28 cellular contexts compared by ENCODE assay signal in the genomic region with DNA sequence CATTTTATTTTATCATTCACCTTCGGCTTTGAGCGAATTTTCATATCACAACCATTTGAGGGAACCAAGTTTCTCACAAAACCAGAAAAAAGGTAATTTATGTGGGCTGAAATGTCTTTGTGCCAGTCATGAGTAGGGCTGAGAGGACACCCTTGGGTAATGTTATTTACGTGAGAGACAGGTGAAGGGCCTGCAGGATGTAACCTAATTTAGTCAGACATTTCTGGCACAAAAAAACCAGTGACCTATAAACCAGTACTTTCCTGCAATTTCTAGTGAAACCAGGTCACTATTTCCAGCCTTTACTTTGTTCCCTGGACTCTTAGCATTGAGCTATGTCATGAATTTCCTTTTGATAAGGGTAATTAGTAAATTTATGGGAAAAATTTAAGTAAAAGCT.
"Had no signal": no experiment of that assay in that cellular context is flagged by ENCODE, and none has a peak within 500 bp of the region (broad histone marks: within the 10 kb centered on the region; RNA-seq: fewer than 3 reads in every experiment).

No MANE protein-coding gene starts in this region.

- H3K36me3 Mint-ChIP-seq: activated CD4-positive, alpha-beta memory T cell treated with anti-CD3 and anti-CD28 coated beads for 36 hours; activated CD8-positive, alpha-beta memory T cell treated with anti-CD3 and anti-CD28 coated beads, Interleukin-2, amount 10 ng/mL, durations not matched to agents 7 days and 5 days; activated naive CD4-positive, alpha-beta T cell treated with anti-CD3 and anti-CD28 coated beads, Interleukin-2, amount 10 ng/mL, durations not matched to agents 7 days and 5 days; activated naive CD4-positive, alpha-beta T cell treated with anti-CD3 and anti-CD28 coated beads, Interleukin-2, amount 50 U/mL, for 72 hours; activated naive CD8-positive, alpha-beta T cell treated with anti-CD3 and anti-CD28 coated beads, Interleukin-2, amount 10 ng/mL, durations not matched to agents 7 days and 5 days had no signal

- H3K4me3 Mint-ChIP-seq: activated CD4-positive, alpha-beta memory T cell treated with anti-CD3 and anti-CD28 coated beads for 36 hours; activated CD4-positive, alpha-beta T cell treated with anti-CD3 and anti-CD28 coated beads for 36 hours; activated CD4-positive, alpha-beta T cell treated with anti-CD3 and anti-CD28 coated beads, Interleukin-2, amount 10 ng/mL, durations not matched to agents 24 days and 14 days; activated CD8-positive, alpha-beta memory T cell treated with anti-CD3 and anti-CD28 coated beads, Interleukin-2, amount 10 ng/mL, durations not matched to agents 7 days and 5 days; activated CD8-positive, alpha-beta T cell treated with anti-CD3 and anti-CD28 coated beads, Interleukin-2, amount 10 ng/mL, durations not matched to agents 7 days and 5 days; activated naive CD4-positive, alpha-beta T cell treated with anti-CD3 and anti-CD28 coated beads, Interleukin-2, amount 10 ng/mL, durations not matched to agents 7 days and 5 days; activated naive CD8-positive, alpha-beta T cell treated with anti-CD3 and anti-CD28 coated beads, Interleukin-2, amount 10 ng/mL, durations not matched to agents 7 days and 5 days; activated T-helper 1 cell treated with anti-CD3 and anti-CD28 coated beads, Interleukin-12 subunit alpha, Interleukin-12 subunit beta, Interleukin-2, Interleukin-4 antibody, amounts not matched to agents 30 ng/mL and 10 ng/mL and 1 ng/mL, durations not matched to agents 14 hours and 24 hours and 36 hours; central memory CD8-positive, alpha-beta T cell had no signal

- H3K4me1 ChIP-seq: colonic mucosa, esophagus squamous epithelium, gastroesophageal sphincter had no signal

- H3K27ac Mint-ChIP-seq: activated CD4-positive, alpha-beta memory T cell treated with anti-CD3 and anti-CD28 coated beads for 36 hours; activated CD4-positive, alpha-beta T cell treated with anti-CD3 and anti-CD28 coated beads for 36 hours; activated CD4-positive, alpha-beta T cell treated with anti-CD3 and anti-CD28 coated beads, Interleukin-2, amount 10 ng/mL, durations not matched to agents 24 days and 14 days; activated CD8-positive, alpha-beta memory T cell treated with anti-CD3 and anti-CD28 coated beads, Interleukin-2, amount 10 ng/mL, durations not matched to agents 7 days and 5 days; activated CD8-positive, alpha-beta T cell treated with anti-CD3 and anti-CD28 coated beads, Interleukin-2, amount 10 ng/mL, durations not matched to agents 7 days and 5 days; activated naive CD4-positive, alpha-beta T cell treated with anti-CD3 and anti-CD28 coated beads, Interleukin-2, amount 10 ng/mL, durations not matched to agents 7 days and 5 days; activated naive CD4-positive, alpha-beta T cell treated with anti-CD3 and anti-CD28 coated beads, Interleukin-2, amount 50 U/mL, for 72 hours; activated naive CD8-positive, alpha-beta T cell treated with anti-CD3 and anti-CD28 coated beads, Interleukin-2, amount 10 ng/mL, durations not matched to agents 7 days and 5 days; activated T-helper 1 cell treated with anti-CD3 and anti-CD28 coated beads, Interleukin-12 subunit alpha, Interleukin-12 subunit beta, Interleukin-2, Interleukin-4 antibody, amounts not matched to agents 30 ng/mL and 10 ng/mL and 1 ng/mL, durations not matched to agents 14 hours and 24 hours and 36 hours; activated T-helper 2 cell treated with anti-CD3 and anti-CD28 coated beads, Interferon-gamma antibody, Interleukin-2, Interleukin-4, amounts not matched to agents 10 μg/mL and 5 μg/mL and 100 μg/mL, durations not matched to agents 14 hours and 24 hours and 36 hours had no signal

- ATAC-seq: activated CD4-positive, alpha-beta T cell treated with anti-CD3 and anti-CD28 coated beads for 36 hours; activated CD8-positive, alpha-beta memory T cell treated with anti-CD3 and anti-CD28 coated beads, Interleukin-2, amount 10 ng/mL, durations not matched to agents 7 days and 5 days; activated CD8-positive, alpha-beta T cell treated with anti-CD3 and anti-CD28 coated beads, Interleukin-2, amount 10 ng/mL, durations not matched to agents 7 days and 5 days; activated naive CD4-positive, alpha-beta T cell treated with anti-CD3 and anti-CD28 coated beads, Interleukin-2, amount 50 U/mL, for 72 hours; gastroesophageal sphincter; heart right ventricle had no signal

- H3K27ac ChIP-seq: brain microvascular endothelial cell, colonic mucosa, epithelial cell of prostate, esophagus squamous epithelium, gastroesophageal sphincter, heart right ventricle had no signal

- H3K36me3 ChIP-seq: brain microvascular endothelial cell, colonic mucosa, esophagus squamous epithelium, gastroesophageal sphincter, heart right ventricle had no signal

- H3K9me3 ChIP-seq: colonic mucosa, esophagus squamous epithelium, gastroesophageal sphincter, heart right ventricle had no signal

- H3K4me3 ChIP-seq: colonic mucosa, esophagus squamous epithelium, gastroesophageal sphincter, heart right ventricle had no signal

- H3K9me3 Mint-ChIP-seq: activated CD4-positive, alpha-beta memory T cell treated with anti-CD3 and anti-CD28 coated beads for 36 hours; activated CD4-positive, alpha-beta T cell treated with anti-CD3 and anti-CD28 coated beads, Interleukin-2, amount 10 ng/mL, durations not matched to agents 24 days and 14 days; activated naive CD4-positive, alpha-beta T cell treated with anti-CD3 and anti-CD28 coated beads, Interleukin-2, amount 10 ng/mL, durations not matched to agents 7 days and 5 days; activated naive CD4-positive, alpha-beta T cell treated with anti-CD3 and anti-CD28 coated beads, Interleukin-2, amount 50 U/mL, for 72 hours; activated naive CD8-positive, alpha-beta T cell treated with anti-CD3 and anti-CD28 coated beads, Interleukin-2, amount 10 ng/mL, durations not matched to agents 7 days and 5 days; activated T-helper 1 cell treated with anti-CD3 and anti-CD28 coated beads, Interleukin-12 subunit alpha, Interleukin-12 subunit beta, Interleukin-2, Interleukin-4 antibody, amounts not matched to agents 30 ng/mL and 10 ng/mL and 1 ng/mL, durations not matched to agents 14 hours and 24 hours and 36 hours; activated T-helper 2 cell treated with anti-CD3 and anti-CD28 coated beads, Interferon-gamma antibody, Interleukin-2, Interleukin-4, amounts not matched to agents 10 μg/mL and 5 μg/mL and 100 μg/mL, durations not matched to agents 14 hours and 24 hours and 36 hours; central memory CD8-positive, alpha-beta T cell had no signal

- H3K27me3 ChIP-seq: brain microvascular endothelial cell, colonic mucosa, gastroesophageal sphincter, heart right ventricle had no signal

- DNase-seq: activated CD4-positive, alpha-beta memory T cell treated with anti-CD3 and anti-CD28 coated beads for 36 hours; activated CD4-positive, alpha-beta T cell treated with anti-CD3 and anti-CD28 coated beads for 36 hours; activated CD4-positive, alpha-beta T cell treated with anti-CD3 and anti-CD28 coated beads, Interleukin-2, amount 10 ng/mL, durations not matched to agents 24 days and 14 days; activated CD4-positive, CD25-positive, alpha-beta regulatory T cell; activated CD4-positive, CD25-positive, alpha-beta regulatory T cell treated with anti-CD3 and anti-CD28 coated beads, Interleukin-2, amount 50 U/mL, for 72 hours; activated CD8-positive, alpha-beta memory T cell treated with anti-CD3 and anti-CD28 coated beads, Interleukin-2, amount 10 ng/mL, durations not matched to agents 7 days and 5 days; activated CD8-positive, alpha-beta memory T cell treated with anti-CD3 and anti-CD28 coated beads, Interleukin-2, amount 50 U/mL, for 4 hours; activated CD8-positive, alpha-beta T cell treated with anti-CD3 and anti-CD28 coated beads, Interleukin-2, amount 10 ng/mL, durations not matched to agents 7 days and 5 days; activated effector memory CD4-positive, alpha-beta T cell treated with anti-CD3 and anti-CD28 coated beads, Interleukin-2, amount 50 U/mL, for 16 hours; activated naive CD4-positive, alpha-beta T cell treated with anti-CD3 and anti-CD28 coated beads, Interleukin-2, amount 10 ng/mL, durations not matched to agents 7 days and 5 days; activated naive CD8-positive, alpha-beta T cell treated with anti-CD3 and anti-CD28 coated beads, Interleukin-2, amount 10 ng/mL, durations not matched to agents 7 days and 5 days; activated T-cell treated with anti-CD3 and anti-CD28 coated beads, Interleukin-2, amount 50 U/mL, for 1 hour; activated T-cell treated with anti-CD3 and anti-CD28 coated beads, Interleukin-2, amount 50 U/mL, for 48 hours; amniotic stem cell; anterior cingulate cortex; brain microvascular endothelial cell; colonic mucosa; effector CD8-positive, alpha-beta T cell; esophagus squamous epithelium; foreskin melanocyte; heart right ventricle; T-helper 2 cell had no signal

- H3K4me1 Mint-ChIP-seq: activated CD4-positive, alpha-beta T cell treated with anti-CD3 and anti-CD28 coated beads for 36 hours; activated CD4-positive, alpha-beta T cell treated with anti-CD3 and anti-CD28 coated beads, Interleukin-2, amount 10 ng/mL, durations not matched to agents 24 days and 14 days; activated CD8-positive, alpha-beta memory T cell treated with anti-CD3 and anti-CD28 coated beads, Interleukin-2, amount 10 ng/mL, durations not matched to agents 7 days and 5 days; activated naive CD4-positive, alpha-beta T cell treated with anti-CD3 and anti-CD28 coated beads, Interleukin-2, amount 10 ng/mL, durations not matched to agents 7 days and 5 days; activated naive CD8-positive, alpha-beta T cell treated with anti-CD3 and anti-CD28 coated beads, Interleukin-2, amount 10 ng/mL, durations not matched to agents 7 days and 5 days; central memory CD8-positive, alpha-beta T cell had no signal
